23 cellular contexts compared by ENCODE assay signal in the genomic region with DNA sequence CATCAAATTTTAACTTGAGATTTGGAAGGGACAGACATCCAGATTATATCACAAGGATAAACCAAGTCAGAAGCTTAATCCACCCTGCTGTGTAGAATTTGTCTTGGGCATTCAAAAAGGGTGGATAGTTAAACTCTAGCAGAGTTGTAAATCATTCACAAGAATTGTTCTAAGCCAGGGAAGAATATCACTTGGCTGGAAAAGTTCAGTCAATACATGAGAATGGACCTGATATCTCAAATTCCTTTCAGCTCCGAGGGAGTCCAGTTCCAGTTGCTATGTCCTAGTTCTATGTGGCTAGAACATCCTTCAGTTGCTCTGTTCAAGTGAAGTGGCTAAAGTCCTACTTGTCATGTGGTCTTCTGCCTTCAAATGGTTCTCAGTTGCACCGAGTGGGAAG.
"Had no signal": no experiment of that assay in that cellular context is flagged by ENCODE, and none has a peak within 500 bp of the region (broad histone marks: within the 10 kb centered on the region; RNA-seq: fewer than 3 reads in every experiment).

No MANE protein-coding gene starts in this region.

- H3K36me3 ChIP-seq: colonic mucosa, esophagus muscularis mucosa, gastroesophageal sphincter, heart left ventricle, left lung, lower lobe of right lung had no signal

- H3K4me3 ChIP-seq: colonic mucosa, esophagus muscularis mucosa, gastroesophageal sphincter, heart left ventricle, hepatocyte, left lung, lower lobe of right lung, mucosa of descending colon had no signal

- H3K27me3 ChIP-seq: colonic mucosa, esophagus muscularis mucosa, foreskin keratinocyte, gastroesophageal sphincter, heart left ventricle, hepatocyte, left lung had no signal

- H3K27ac ChIP-seq: colonic mucosa, epithelial cell of prostate, esophagus muscularis mucosa, foreskin keratinocyte, gastroesophageal sphincter, heart left ventricle, hepatocyte, left lung, lower lobe of right lung had no signal

- H3K4me1 ChIP-seq: colonic mucosa, esophagus muscularis mucosa, gastroesophageal sphincter, lower lobe of right lung had no signal

- DNase-seq: colonic mucosa; cortex of kidney; effector CD8-positive, alpha-beta T cell; effector memory CD8-positive, alpha-beta T cell; endodermal cell; foreskin keratinocyte; heart left ventricle; hypothalamus; immature natural killer cell; islet precursor cell; kidney; kidney glomerular epithelial cell; left colon; left lung; left ventricle myocardium superior; lower lobe of right lung; mesenchymal stem cell; mucosa of descending colon; naive B cell had no signal

- H3K4me2 ChIP-seq: hepatocyte had no signal

- H3K9me3 ChIP-seq: colonic mucosa, gastroesophageal sphincter, left lung, lower lobe of right lung, mucosa of descending colon had no signal
